14 cellular contexts compared by ENCODE assay signal in genomic region chr20:17615645-17616479, GRCh38. TPM values are rescaled to one million over a fixed set of nuclear protein-coding genes. Genes with fewer than 3 reads are reported as not detected.
DNase-seq lines count a peak whose midpoint lies in the region; ATAC-seq and TF ChIP-seq lines count a peak whose summit lies in the region.
"Had no signal": no experiment of that assay in that cellular context is flagged by ENCODE, and none has a peak within 500 bp of the region (broad histone marks: within the 10 kb centered on the region; RNA-seq: fewer than 3 reads in every experiment).

No MANE protein-coding gene starts in this region.

- H3K27me3 ChIP-seq in gastroesophageal sphincter: no peaks in the 10 kb centered on the region
- H3K27me3 ChIP-seq in spleen (replicated peaks in 1 of 7): no peaks in the 10 kb centered on the region

- H3K9me3 ChIP-seq in gastroesophageal sphincter: no peaks in the 10 kb centered on the region
- no peaks in the 10 kb centered on the region for H3K9me3 ChIP-seq in spleen
- H3K9me3 ChIP-seq: HAP-1 had no signal

- H3K4me1 ChIP-seq in gastroesophageal sphincter (peaks cover 2 to 74% (median 49%) of the 10 kb centered on the region in 3 donors), spleen (peaks cover 5 to 60% (median 32%) of the 10 kb centered on the region in 6 donors)
- H3K4me1 ChIP-seq: HAP-1 had no signal

- H3K36me3 ChIP-seq in gastroesophageal sphincter (peaks cover 0 to 65% of the 10 kb centered on the region in 2 donors), spleen (peaks cover 0 to 85% (median 57%) of the 10 kb centered on the region in 6 donors)

- H3K4me3 ChIP-seq in gastroesophageal sphincter (no peak overlapping the region), spleen (no peak overlapping the region)
- H3K4me3 ChIP-seq: HAP-1 had no signal

- intact Hi-C loops in spleen (cut with DNase I; ENCODE audit: low total_unique reads): loop anchor here (5.0 kb wide), 1 partner anchor 79 kb away; no protein-coding TSS in a partner anchor

- TF ChIP-seq POLR2A in gastroesophageal sphincter (IDR thresholded peaks at IDR 0.05) (no peak), spleen (IDR thresholded peaks at IDR 0.05) (no peak)

- TF ChIP-seq EP300 in gastroesophageal sphincter (IDR thresholded peaks at IDR 0.05): no peak

- 75 to 80% methylated on average over 1 to 4 of the region's 22 CpGs for WGBS in gastroesophageal sphincter (ENCODE audit: low coverage in 1 of 2), 2 donors
- WGBS in spleen, 5 donors: 50 to 75% (median 52%) methylated on average over 16 to 22 of the region's 22 CpGs

- ATAC-seq in gastroesophageal sphincter (no peak), HG02571 (IDR thresholded peaks at IDR 0.05; ENCODE audit: unreplicated experiment) (no peak)
- ATAC-seq: Panc1; stimulated activated naive CD8-positive, alpha-beta T cell treated with anti-CD3 and anti-CD28 coated beads, Interleukin-15, amount 100 ng/mL, for 72 hours; WTC11 had no signal

- TF ChIP-seq CTCF in gastroesophageal sphincter (IDR thresholded peaks at IDR 0.05) (no peak), spleen (IDR thresholded peaks at IDR 0.05 in 8 of 11, conservative IDR thresholded peaks at IDR 0.05 in 3 of 11) (no peak)

- DNase-seq in NCI-H345 (lab: John Stamatoyannopoulos, UW) (peak; percentile 15), NCI-H345 treated with DMSO at 0.1 percent for 48 hours (lab: John Stamatoyannopoulos, UW; ENCODE audit: unreplicated experiment) (no peak), NCI-H510A treated with DMSO at 0.1 percent for 48 hours (lab: John Stamatoyannopoulos, UW) (peak; percentile 72), spleen (peak; percentile 76), amniotic stem cell (lab: John Stamatoyannopoulos, UW) (no peak), amygdala (lab: John Stamatoyannopoulos, UW) (no peak)
- DNase-seq: activated naive CD4-positive, alpha-beta T cell treated with anti-CD3 and anti-CD28 coated beads, Interleukin-2, amount 50 U/mL, for 16 hours; NCI-H1048; stimulated activated naive CD8-positive, alpha-beta T cell treated with anti-CD3 and anti-CD28 coated beads, Interleukin-15, amount 100 ng/mL, for 72 hours had no signal

- H3K27ac ChIP-seq in gastroesophageal sphincter: peak overlapping the region in 3 of 4 donors; percentile 85 to 86 (median 85)
- peak overlapping the region in 2 of 8 donors; percentile 9 to 78 for H3K27ac ChIP-seq in spleen

RNA-seq across cellular contexts. Expression of gene DSTN, which starts 46.0 kb away (rescaled TPM):
- total RNA-seq in gastroesophageal sphincter: 1,000 to 10,000 TPM; 1,820 to 3,515 (median 2,996) TPM
- total RNA-seq in spleen: 100 to 1,000 TPM in 3 of 7 donors, 10 to 100 TPM in 4; 62.0 to 122 (median 93.6) TPM
- polyA plus RNA-seq in spleen: 100 to 1,000 TPM in 2 of 3 donors, 10 to 100 TPM in 1; 65.8 to 157 (median 107) TPM

Comparison
In these comparisons a context has a peak if more than half of its experiments do, and no peak if none do; other contexts are left out.
1. DNase-seq: peak in NCI-H345 (single experiment), NCI-H510A treated with DMSO at 0.1 percent for 48 hours (single experiment) and spleen (single experiment); none in NCI-H345 treated with DMSO at 0.1 percent for 48 hours (single experiment), amniotic stem cell (single experiment) and amygdala (0 of 56).
2. RNA of gene DSTN, which starts 46.0 kb away (total RNA-seq): 1,820 to 3,515 TPM in gastroesophageal sphincter; 62.0 to 122 TPM in spleen; every median in the first group is over 10 times any median in the second.